In genomic region chr14:71538949-71539659, GRCh38 we compare ENCODE assay signal across 17 cellular contexts.
DNase-seq lines count a peak whose midpoint lies in the region; ATAC-seq and TF ChIP-seq lines count a peak whose summit lies in the region.
"Had no signal": no experiment of that assay in that cellular context is flagged by ENCODE, and none has a peak within 500 bp of the region (broad histone marks: within the 10 kb centered on the region; RNA-seq: fewer than 3 reads in every experiment).

No MANE protein-coding gene starts in this region.

- no peak overlapping the region for H4K8ac ChIP-seq in neuronal stem cell (ENCODE audit: low read depth, low read length)

- peaks cover 52 to 76% (median 62%) of the 10 kb centered on the region in 3 donors for H3K4me1 Mint-ChIP-seq in naive B cell

- H3K27me3 Mint-ChIP-seq in naive B cell: no peaks in the 10 kb centered on the region

- no peak overlapping the region for H2BK5ac ChIP-seq in neuronal stem cell (ENCODE audit: low read length)

- H2BK12ac ChIP-seq in neuronal stem cell (ENCODE audit: low read length): no peak overlapping the region

- H3K36me3 ChIP-seq in Loucy (ENCODE audit: insufficient read depth, low read length): no peaks in the 10 kb centered on the region
- no peaks in the 10 kb centered on the region for H3K36me3 ChIP-seq in neuronal stem cell (replicated peaks in 1 of 2; ENCODE audit: control insufficient read depth in 2 of 2, insufficient read depth in 2 of 2, low read length in 2 of 2)

- H3K79me1 ChIP-seq in neuronal stem cell (ENCODE audit: low read depth, low read length): peaks cover 2% of the 10 kb centered on the region

- H2BK15ac ChIP-seq in neuronal stem cell (ENCODE audit: low read length): no peak overlapping the region

- no peaks in the 10 kb centered on the region for H3K27me3 ChIP-seq in Loucy (ENCODE audit: insufficient read depth, low read length, poor library complexity, severe bottlenecking)
- H3K27me3 ChIP-seq in neuronal stem cell (ENCODE audit: control insufficient read depth in 3 of 3, insufficient read depth in 3 of 3, low read depth in 1 of 3, low read length in 3 of 3): no peaks in the 10 kb centered on the region
- H3K27me3 ChIP-seq: foreskin keratinocyte had no signal

- ATAC-seq in naive B cell (ENCODE audit: low read depth in 2 of 2) (no peak), GM19395 (IDR thresholded peaks at IDR 0.05; ENCODE audit: unreplicated experiment) (no peak), GM19463 (IDR thresholded peaks at IDR 0.05; ENCODE audit: unreplicated experiment) (no peak)
- ATAC-seq: foreskin keratinocyte, HCT116 had no signal

- H3K4me3 ChIP-seq in AG09309 (ENCODE audit: control insufficient read depth, low read depth, low read length) (no peak overlapping the region), Loucy (ENCODE audit: low read length, poor library complexity, severe bottlenecking) (peak overlapping the region; percentile 36), neuronal stem cell (ENCODE audit: low read length in 2 of 2) (no peak overlapping the region)

- H3K9me3 Mint-ChIP-seq in naive B cell: peaks cover 0 to 9% (median 4%) of the 10 kb centered on the region in 7 donors
- H3K9me3 Mint-ChIP-seq: nephron progenitor cell had no signal

- DNase-seq in AG09309 (ENCODE audit: low read depth): peak; percentile 34
- peak; percentile 35 for DNase-seq in dermis blood vessel endothelial cell
- DNase-seq in naive B cell: no peak
- DNase-seq in SK-N-DZ (ENCODE audit: low spot score): no peak
- no peak for DNase-seq in neuronal stem cell (ENCODE audit: low spot score)
- DNase-seq: activated CD4-positive, alpha-beta T cell treated with anti-CD3 and anti-CD28 coated beads for 1 hour; AML-193; DMS79; foreskin keratinocyte; NCI-H510A treated with DMSO at 0.1 percent for 48 hours; nephron progenitor cell; SHP77 treated with DMSO at 0.1 percent for 48 hours; stimulated activated CD4-positive, alpha-beta T cell treated with anti-CD3 and anti-CD28 coated beads, Interleukin-15, amount 100 ng/mL, for 24 hours had no signal

- H2BK120ac ChIP-seq in neuronal stem cell (ENCODE audit: low read depth, low read length): no peak overlapping the region

- no peak overlapping the region for H3K14ac ChIP-seq in neuronal stem cell (ENCODE audit: low read length)

- H3K79me2 ChIP-seq in Loucy (ENCODE audit: insufficient read depth, low read length): peaks cover 57% of the 10 kb centered on the region

- H2AFZ ChIP-seq in Loucy (ENCODE audit: low read length) (no peak overlapping the region), neuronal stem cell (ENCODE audit: low read length) (no peak overlapping the region)

- H3K23ac ChIP-seq in neuronal stem cell (ENCODE audit: low read depth, low read length, poor library complexity): no peak overlapping the region

- no peak overlapping the region for H3K4ac ChIP-seq in neuronal stem cell (ENCODE audit: low read length)

- no peak overlapping the region for H3K18ac ChIP-seq in neuronal stem cell (ENCODE audit: low read length)

- peaks cover 0 to 11% of the 10 kb centered on the region in 2 donors for H3K36me3 Mint-ChIP-seq in naive B cell

- peak overlapping the region in 6 of 8 donors; percentile 4 to 86 (median 38) for H3K4me3 Mint-ChIP-seq in naive B cell
- H3K4me3 Mint-ChIP-seq: nephron progenitor cell had no signal

- no peak overlapping the region for H2AK5ac ChIP-seq in neuronal stem cell (ENCODE audit: low read depth, low read length)

- no peak overlapping the region for H3K27ac ChIP-seq in neuronal stem cell (replicated peaks; ENCODE audit: low read length)
- H3K27ac ChIP-seq: foreskin keratinocyte had no signal

- H3K9me2 ChIP-seq in Loucy (replicated peaks; ENCODE audit: low read depth, low read length): no peaks in the 10 kb centered on the region

- peaks cover 6% of the 10 kb centered on the region for H3F3A ChIP-seq in Loucy (ENCODE audit: low read depth)

- peak overlapping the region; percentile 63 for H3K4me2 ChIP-seq in Loucy (ENCODE audit: low read depth, low read length, poor library complexity, severe bottlenecking)
- H3K4me2 ChIP-seq in neuronal stem cell (ENCODE audit: insufficient read depth, low read length, poor library complexity, severe bottlenecking): no peak overlapping the region

- TF ChIP-seq CTCF in AG09309 (IDR thresholded peaks at IDR 0.05; ENCODE audit: control insufficient read depth, insufficient read depth, low read depth, low read length, missing control alignments) (no peak), Loucy (conservative IDR thresholded peaks at IDR 0.05; ENCODE audit: low read length) (no peak)

- peaks cover 8% of the 10 kb centered on the region for H4K20me1 ChIP-seq in Loucy (ENCODE audit: insufficient read depth, low read length, poor library complexity, severe bottlenecking)

- H3K9me3 ChIP-seq in Loucy (ENCODE audit: insufficient read depth, low read depth, low read length) (no peaks in the 10 kb centered on the region), neuronal stem cell (replicated peaks in 1 of 2; ENCODE audit: control insufficient read depth in 2 of 2, insufficient read depth in 1 of 2, low read depth in 1 of 2, low read length in 2 of 2) (no peaks in the 10 kb centered on the region)

- peaks cover 70% of the 10 kb centered on the region for H3K4me1 ChIP-seq in Loucy (ENCODE audit: insufficient read depth, low read length, poor library complexity, severe bottlenecking)
- peaks cover 3% of the 10 kb centered on the region in 2 donors for H3K4me1 ChIP-seq in neuronal stem cell (ENCODE audit: control insufficient read depth in 2 of 2, insufficient read depth in 1 of 2, low read depth in 1 of 2, low read length in 2 of 2)
- H3K4me1 ChIP-seq: foreskin keratinocyte had no signal

- H3K9ac ChIP-seq in Loucy (ENCODE audit: low read depth, low read length, poor library complexity, severe bottlenecking): peak overlapping the region; percentile 40
- H3K9ac ChIP-seq in neuronal stem cell (ENCODE audit: low read depth, low read length, poor library complexity): no peak overlapping the region

- H4K91ac ChIP-seq in neuronal stem cell (ENCODE audit: low read depth, low read length, poor library complexity): no peak overlapping the region

- peak overlapping the region; percentile 42 to 87 (median 68) for H3K27ac Mint-ChIP-seq in naive B cell

- WGBS in neuronal stem cell (ENCODE audit: extremely low coverage in 2 of 2, insufficient read length in 2 of 2, insufficient replicate concordance in 1 of 2), 2 donors: no CpG with 5 or more reads among the region's 4 CpGs

Comparison
In these comparisons a context has a peak if more than half of its experiments do, and no peak if none do; other contexts are left out.
1. DNase-seq: peak in AG09309 (single experiment) and dermis blood vessel endothelial cell (single experiment); none in naive B cell (single experiment), SK-N-DZ (single experiment) and neuronal stem cell (single experiment).